In genomic region chr7:151276651-151277590, GRCh38 we compare ENCODE assay signal across 8 cellular contexts. TPM values are rescaled to one million over a fixed set of nuclear protein-coding genes. Genes with fewer than 3 reads are reported as not detected.
DNase-seq lines count a peak whose midpoint lies in the region; ATAC-seq and TF ChIP-seq lines count a peak whose summit lies in the region.

No MANE protein-coding gene starts in this region.

- H3K27me3 ChIP-seq in ACC112 (ENCODE audit: insufficient read depth, low read length): peaks cover 5% of the 10 kb centered on the region; the same call in 1 of the 2 replicates
- peaks cover 5% of the 10 kb centered on the region for H3K27me3 ChIP-seq in brain microvascular endothelial cell (replicated peaks)
- H3K27me3 ChIP-seq in skeletal muscle satellite cell (ENCODE audit: control insufficient read depth, insufficient read depth, low read length): peaks cover 32% of the 10 kb centered on the region

- TF ChIP-seq CTCF in brain microvascular endothelial cell (IDR thresholded peaks at IDR 0.05; ENCODE audit: low read depth, low read length, missing control alignments): no peak

- ATAC-seq in GM19023 (IDR thresholded peaks at IDR 0.05; ENCODE audit: unreplicated experiment) (peak; percentile 71), HG03108 (IDR thresholded peaks at IDR 0.05; ENCODE audit: unreplicated experiment) (no peak)

- H3K79me2 ChIP-seq in ACC112 (ENCODE audit: control insufficient read depth, insufficient read depth, low read length, unreplicated experiment): no peaks in the 10 kb centered on the region

- H3K4me1 ChIP-seq in ACC112 (ENCODE audit: control insufficient read depth, insufficient read depth, low read length, unreplicated experiment) (no peaks in the 10 kb centered on the region), skeletal muscle satellite cell (ENCODE audit: control insufficient read depth, insufficient read depth, low read length) (peaks cover 5% of the 10 kb centered on the region)

- H3K9me3 ChIP-seq in iPS-18c (ENCODE audit: control insufficient read depth, insufficient read depth, low read length) (no peaks in the 10 kb centered on the region), skeletal muscle satellite cell (replicated peaks; ENCODE audit: low read length) (no peaks in the 10 kb centered on the region)

- no peak overlapping the region for H2AFZ ChIP-seq in ACC112 (ENCODE audit: low read length, unreplicated experiment)

- peak; percentile 65 for DNase-seq in NCI-H1092 treated with DMSO at 0.1 percent for 48 hours (lab: John Stamatoyannopoulos, UW)
- peak; percentile 19 for DNase-seq in T-helper 9 cell
- DNase-seq in brain microvascular endothelial cell: peak; percentile 37

- H3K27ac ChIP-seq in ACC112 (ENCODE audit: low read depth, low read length) (no peak overlapping the region), brain microvascular endothelial cell (no peak overlapping the region)

- H3K4me2 ChIP-seq in skeletal muscle satellite cell (ENCODE audit: low read length): peak overlapping the region; percentile 87

- in situ Hi-C loops in brain microvascular endothelial cell (cut with HindIII; ENCODE audit: low pct_ligation_motif_present, low sequenced_read_pairs): no loop called here

- H3K4me3 ChIP-seq in ACC112 (ENCODE audit: low read depth, low read length) (peak overlapping the region; percentile 63), brain microvascular endothelial cell (ENCODE audit: low read depth, low read length) (peak overlapping the region; percentile 40), iPS-18c (ENCODE audit: insufficient read depth, low read depth, low read length) (peak overlapping the region; percentile 2), skeletal muscle satellite cell (ENCODE audit: low read length) (peak overlapping the region; percentile 73)

- H3K36me3 ChIP-seq in ACC112 (ENCODE audit: insufficient read depth, low read length): no peaks in the 10 kb centered on the region
- no peaks in the 10 kb centered on the region for H3K36me3 ChIP-seq in brain microvascular endothelial cell (replicated peaks)
- no peaks in the 10 kb centered on the region for H3K36me3 ChIP-seq in skeletal muscle satellite cell (ENCODE audit: insufficient read depth, low read length)

- peak overlapping the region; percentile 43 for H3K9ac ChIP-seq in skeletal muscle satellite cell (ENCODE audit: low read depth, low read length)

RNA-seq across cellular contexts. Expression of gene SMARCD3, which starts 28.4 kb away (rescaled TPM):
- 19.5 and 28.6 TPM in 2 replicates for total RNA-seq in skeletal muscle satellite cell (2012; rRNA removed)

RNA-seq across cellular contexts. Expression of gene CHPF2, which starts 44.6 kb away (rescaled TPM):
- total RNA-seq in skeletal muscle satellite cell (2012; rRNA removed): 64.9 and 65.4 TPM in 2 replicates

RNA-seq across cellular contexts. Expression of gene ABCF2, which starts 49.9 kb away (rescaled TPM):
- total RNA-seq in skeletal muscle satellite cell (2012; rRNA removed): 81.7 and 89.0 TPM in 2 replicates

Comparison
In these comparisons a context has a peak if more than half of its experiments do, and no peak if none do; other contexts are left out.
1. H3K4me3 ChIP-seq: peak in every context shown above with its lines; median percentile 73 in skeletal muscle satellite cell; 63 in ACC112; 40 in brain microvascular endothelial cell; 2 in iPS-18c.